ENCODE assay signal across 13 cellular contexts in genomic region chr3:66748175-66748876, GRCh38.
"Had no signal": no experiment of that assay in that cellular context is flagged by ENCODE, and none has a peak within 500 bp of the region (broad histone marks: within the 10 kb centered on the region; RNA-seq: fewer than 3 reads in every experiment).

No MANE protein-coding gene starts in this region.

- DNase-seq: activated CD4-positive, alpha-beta T cell treated with anti-CD3 and anti-CD28 coated beads, Interleukin-2, amount 50 U/mL, for 1 hour; activated naive CD4-positive, alpha-beta T cell treated with anti-CD3 and anti-CD28 coated beads, Interleukin-2, amount 50 U/mL, for 16 hours; activated T-cell treated with anti-CD3 and anti-CD28 coated beads for 4 hours; central memory CD4-positive, alpha-beta T cell; effector memory CD8-positive, alpha-beta T cell; nephron progenitor cell; pancreas; stimulated activated CD4-positive, alpha-beta T cell treated with anti-CD3 and anti-CD28 coated beads, Interleukin-4, amount 100 ng/mL, for 1 hour; stimulated activated naive CD8-positive, alpha-beta T cell treated with anti-CD3 and anti-CD28 coated beads, Interleukin-15, amount 100 ng/mL, for 72 hours had no signal

- H3K4me3 ChIP-seq: pancreas, thoracic aorta had no signal

- H3K9me3 ChIP-seq: pancreas, thoracic aorta had no signal

- H3K27ac ChIP-seq: epithelial cell of prostate, pancreas, thoracic aorta had no signal

- H3K9me3 Mint-ChIP-seq: activated T-helper 2 cell treated with anti-CD3 and anti-CD28 coated beads, Interferon-gamma antibody, Interleukin-2, Interleukin-4, amounts not matched to agents 10 μg/mL and 5 μg/mL and 100 μg/mL, durations not matched to agents 14 hours and 24 hours and 36 hours; effector memory CD8-positive, alpha-beta T cell; nephron progenitor cell; stimulated activated naive CD8-positive, alpha-beta T cell treated with anti-CD3 and anti-CD28 coated beads, Interleukin-15, amount 100 ng/mL, for 72 hours had no signal

- H3K27me3 ChIP-seq: pancreas had no signal

- H3K4me3 Mint-ChIP-seq: effector memory CD8-positive, alpha-beta T cell; nephron progenitor cell; stimulated activated naive CD8-positive, alpha-beta T cell treated with anti-CD3 and anti-CD28 coated beads, Interleukin-15, amount 100 ng/mL, for 72 hours had no signal

- H3K27ac Mint-ChIP-seq: activated T-helper 2 cell treated with anti-CD3 and anti-CD28 coated beads, Interferon-gamma antibody, Interleukin-2, Interleukin-4, amounts not matched to agents 10 μg/mL and 5 μg/mL and 100 μg/mL, durations not matched to agents 14 hours and 24 hours and 36 hours; effector memory CD8-positive, alpha-beta T cell; nephron progenitor cell; stimulated activated naive CD8-positive, alpha-beta T cell treated with anti-CD3 and anti-CD28 coated beads, Interleukin-15, amount 100 ng/mL, for 72 hours had no signal

- H3K4me1 Mint-ChIP-seq: nephron progenitor cell; stimulated activated naive CD8-positive, alpha-beta T cell treated with anti-CD3 and anti-CD28 coated beads, Interleukin-15, amount 100 ng/mL, for 72 hours had no signal

- H3K36me3 ChIP-seq: pancreas, thoracic aorta had no signal

- ATAC-seq: effector memory CD8-positive, alpha-beta T cell; left lobe of liver; pancreas; stimulated activated naive CD8-positive, alpha-beta T cell treated with anti-CD3 and anti-CD28 coated beads, Interleukin-15, amount 100 ng/mL, for 72 hours had no signal
